In the genomic region with DNA sequence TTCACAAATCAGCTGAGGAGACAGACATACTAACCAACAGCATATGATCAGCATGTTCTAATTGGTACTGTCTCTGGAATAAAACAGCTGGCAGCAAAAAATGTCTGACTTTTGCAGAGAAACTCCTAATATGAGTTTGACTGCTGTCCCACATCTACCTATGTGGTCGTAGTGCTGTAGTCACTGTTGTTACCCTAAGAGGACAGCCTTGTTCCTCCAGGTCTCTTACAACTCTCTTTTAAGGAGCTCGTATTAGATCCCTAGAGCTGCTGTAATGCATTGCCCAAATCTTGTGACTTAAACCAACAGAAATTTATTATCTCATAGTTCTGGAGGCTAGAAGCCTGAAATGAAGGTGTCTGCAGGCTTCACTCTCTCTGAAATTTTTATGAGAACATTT, we compare ENCODE assay signal across 1 cellular context.
TF ChIP-seq lines count a peak whose summit lies in the region.

No MANE protein-coding gene starts in this region.

TF ChIP-seq in HepG2, 621 proteins besides CTCF, POLR2A, EP300 and RAD21 (continued from another document):
- TF ChIP-seq ZFAT (CRISPR knock-in tag; conservative IDR thresholded peaks at IDR 0.05) (no peak), ZNF710 (CRISPR knock-in tag; IDR thresholded peaks at IDR 0.05; ENCODE audit: borderline replicate concordance) (no peak), ZBTB3 (CRISPR knock-in tag; IDR thresholded peaks at IDR 0.05; ENCODE audit: borderline replicate concordance, low read depth) (no peak), ZNF292 (CRISPR knock-in tag; IDR thresholded peaks at IDR 0.05; ENCODE audit: borderline replicate concordance, low read depth) (no peak), POLR2AphosphoS5 (IDR thresholded peaks at IDR 0.05; ENCODE audit: low read depth, low read length) (peak; percentile 28; the same call in 1 of the 2 replicates), ZFP82 (CRISPR knock-in tag; IDR thresholded peaks at IDR 0.05; ENCODE audit: borderline replicate concordance) (no peak), MED1 (CRISPR knock-in tag; IDR thresholded peaks at IDR 0.05) (no peak)
TF ChIP-seq in HepG2: peak in this region for 3.
